Comparison of ENCODE assay signal across 1 cellular context in the genomic region with DNA sequence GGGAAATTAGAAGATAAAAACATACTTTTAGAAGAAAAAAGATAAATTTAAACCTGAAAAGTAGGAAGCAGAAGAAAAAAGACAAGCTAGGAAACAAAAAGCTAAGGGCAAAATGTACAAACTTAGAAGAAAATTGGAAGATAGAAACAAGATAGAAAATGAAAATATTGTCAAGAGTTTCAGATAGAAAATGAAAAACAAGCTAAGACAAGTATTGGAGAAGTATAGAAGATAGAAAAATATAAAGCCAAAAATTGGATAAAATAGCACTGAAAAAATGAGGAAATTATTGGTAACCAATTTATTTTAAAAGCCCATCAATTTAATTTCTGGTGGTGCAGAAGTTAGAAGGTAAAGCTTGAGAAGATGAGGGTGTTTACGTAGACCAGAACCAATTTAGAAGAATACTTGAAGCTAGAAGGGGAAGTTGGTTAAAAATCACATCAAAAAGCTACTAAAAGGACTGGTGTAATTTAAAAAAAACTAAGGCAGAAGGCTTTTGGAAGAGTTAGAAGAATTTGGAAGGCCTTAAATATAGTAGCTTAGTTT.
TF ChIP-seq lines count a peak whose summit lies in the region.

No MANE protein-coding gene starts in this region.

TF ChIP-seq in IMR-90, 13 proteins besides CTCF, POLR2A, EP300 and RAD21 (continued from another document):
- no peak for TF ChIP-seq FOS (IDR thresholded peaks at IDR 0.05; ENCODE audit: low read depth, low read length)
- TF ChIP-seq RFX5 (IDR thresholded peaks at IDR 0.05; ENCODE audit: low read depth, low read length): no peak
- TF ChIP-seq CEBPB (IDR thresholded peaks at IDR 0.05; ENCODE audit: low read depth, low read length): no peak
- no peak for TF ChIP-seq BHLHE40 (IDR thresholded peaks at IDR 0.05; ENCODE audit: low read depth, low read length)
- no peak for TF ChIP-seq MAZ (IDR thresholded peaks at IDR 0.05; ENCODE audit: borderline replicate concordance, low read depth, low read length)
- no peak for TF ChIP-seq MXI1 (IDR thresholded peaks at IDR 0.05; ENCODE audit: borderline replicate concordance, low read depth, low read length)
- TF ChIP-seq, protein P1, sequence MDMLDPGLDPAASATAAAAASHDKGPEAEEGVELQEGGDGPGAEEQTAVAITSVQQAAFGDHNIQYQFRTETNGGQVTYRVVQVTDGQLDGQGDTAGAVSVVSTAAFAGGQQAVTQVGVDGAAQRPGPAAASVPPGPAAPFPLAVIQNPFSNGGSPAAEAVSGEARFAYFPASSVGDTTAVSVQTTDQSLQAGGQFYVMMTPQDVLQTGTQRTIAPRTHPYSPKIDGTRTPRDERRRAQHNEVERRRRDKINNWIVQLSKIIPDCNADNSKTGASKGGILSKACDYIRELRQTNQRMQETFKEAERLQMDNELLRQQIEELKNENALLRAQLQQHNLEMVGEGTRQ (IDR thresholded peaks at IDR 0.05; ENCODE audit: low read depth, low read length): no peak
- no peak for TF ChIP-seq RCOR1 (IDR thresholded peaks at IDR 0.05; ENCODE audit: insufficient replicate concordance, low read length)
